ENCODE assay signal across 25 cellular contexts in the genomic region with DNA sequence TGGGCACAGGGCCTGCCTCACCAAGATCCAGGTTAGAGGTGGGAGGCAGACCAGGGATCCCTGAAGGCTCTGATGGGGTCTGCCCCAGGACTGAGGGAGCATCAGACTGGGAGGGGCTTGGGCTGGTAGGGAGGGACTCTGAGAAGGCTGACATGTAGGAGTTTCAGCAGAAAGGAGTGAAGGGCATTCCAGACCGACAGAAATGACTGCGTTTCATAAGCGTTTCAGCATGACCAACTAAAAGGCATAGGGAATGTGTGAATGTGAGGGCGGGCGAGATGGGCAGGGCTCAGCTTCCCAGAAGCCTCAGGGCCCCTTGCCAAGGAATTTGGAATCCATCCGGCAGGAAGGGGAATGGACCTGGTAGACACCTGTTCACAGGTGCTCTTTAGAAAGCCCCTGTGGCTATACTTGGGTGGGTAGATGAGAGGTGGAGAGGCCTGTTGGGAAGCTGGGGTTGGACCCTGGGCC. TPM values are rescaled to one million over a fixed set of nuclear protein-coding genes. Genes with fewer than 3 reads are reported as not detected.
DNase-seq lines count a peak whose midpoint lies in the region; ATAC-seq, FAIRE-seq and TF ChIP-seq lines count a peak whose summit lies in the region.
"Had no signal": no experiment of that assay in that cellular context is flagged by ENCODE, and none has a peak within 500 bp of the region (broad histone marks: within the 10 kb centered on the region; RNA-seq: fewer than 3 reads in every experiment).

No MANE protein-coding gene starts in this region.

- no peak overlapping the region for H3K18ac ChIP-seq in trophoblast cell (ENCODE audit: low read length)

- H4K12ac ChIP-seq in trophoblast cell (ENCODE audit: low read depth, low read length) = no peak overlapping the region

- no peak overlapping the region for H3K4me3 ChIP-seq in bronchial epithelial cell (ENCODE audit: low read depth, low read length)
- no peak overlapping the region for H3K4me3 ChIP-seq in trophoblast cell (ENCODE audit: low read depth, low read length)
- no peak overlapping the region for H3K4me3 ChIP-seq in tibial nerve
- H3K4me3 ChIP-seq: SK-N-MC, skin epidermis, tibial artery had no signal

- no CpG with 5 or more reads among the region's 6 CpGs for WGBS in trophoblast cell (ENCODE audit: extremely low coverage, insufficient coverage, insufficient read length)
- WGBS in tibial nerve, 2 donors = 70 to 78% methylated on average over 6 of the region's 6 CpGs

- no peak overlapping the region for H4K91ac ChIP-seq in trophoblast cell (ENCODE audit: low read depth, low read length)

- H2AK5ac ChIP-seq in trophoblast cell (ENCODE audit: low read length) = no peak overlapping the region

- peak; percentile 43 for FAIRE-seq in bronchial epithelial cell (lab: Jason Lieb, UNC)
- FAIRE-seq: A204.1 had no signal

- no peak overlapping the region for H2BK5ac ChIP-seq in trophoblast cell (ENCODE audit: low read depth, low read length, poor library complexity)

- no peaks in the 10 kb centered on the region for H3K79me1 ChIP-seq in trophoblast cell (ENCODE audit: low read length)

- H3K4ac ChIP-seq in trophoblast cell (ENCODE audit: low read depth, low read length) = no peak overlapping the region

- no peak for TF ChIP-seq EP300 in tibial nerve (IDR thresholded peaks at IDR 0.05)

- ATAC-seq in stimulated activated naive CD8-positive, alpha-beta T cell treated with anti-CD3 and anti-CD28 coated beads, Interleukin-15, amount 100 ng/mL, for 72 hours = no peak
- ATAC-seq in HG02885 (IDR thresholded peaks at IDR 0.05; ENCODE audit: poor library complexity, unreplicated experiment) = no peak
- ATAC-seq: activated CD8-positive, alpha-beta memory T cell treated with anti-CD3 and anti-CD28 coated beads, Interleukin-2, amount 10 ng/mL, durations not matched to agents 7 days and 5 days; stimulated activated memory B cell treated with anti-CD40 and anti-IgM and Interleukin-4, amounts not matched to agents 10 μg/mL and 1 μg/mL and 100 μg/mL, for 72 hours had no signal

- H4K8ac ChIP-seq in trophoblast cell (ENCODE audit: low read depth, low read length) = no peak overlapping the region

- H2BK120ac ChIP-seq in trophoblast cell (ENCODE audit: insufficient read depth, low read length, poor library complexity) = no peak overlapping the region

- no peak overlapping the region for H3K9ac ChIP-seq in trophoblast cell (ENCODE audit: low read length)

- peaks cover under 1% of the 10 kb centered on the region for H3K27me3 Mint-ChIP-seq in stimulated activated naive CD8-positive, alpha-beta T cell treated with anti-CD3 and anti-CD28 coated beads, Interleukin-15, amount 100 ng/mL, for 72 hours
- H3K27me3 Mint-ChIP-seq: activated CD4-positive, alpha-beta T cell treated with anti-CD3 and anti-CD28 coated beads, Interleukin-2, amount 10 ng/mL, durations not matched to agents 24 days and 14 days; activated CD8-positive, alpha-beta memory T cell treated with anti-CD3 and anti-CD28 coated beads, Interleukin-2, amount 10 ng/mL, durations not matched to agents 7 days and 5 days had no signal

- DNase-seq in DMS79 treated with DMSO at 0.1 percent for 48 hours (lab: John Stamatoyannopoulos, UW) = peak; percentile 58
- peak; percentile 42 for DNase-seq in bronchial epithelial cell (ENCODE audit: low read depth)
- DNase-seq in kidney glomerular epithelial cell (lab: John Stamatoyannopoulos, UW) = peak; percentile 46
- DNase-seq in trophoblast cell = peak; percentile 84 to 91
- no peak for DNase-seq in stimulated activated naive CD8-positive, alpha-beta T cell treated with anti-CD3 and anti-CD28 coated beads, Interleukin-15, amount 100 ng/mL, for 72 hours
- no peak for DNase-seq in tibial nerve (ENCODE audit: low spot score in 2 of 2)
- DNase-seq in NCI-H69 (lab: John Stamatoyannopoulos, UW) = no peak
- DNase-seq: activated CD4-positive, alpha-beta T cell treated with anti-CD3 and anti-CD28 coated beads, Interleukin-2, amount 10 ng/mL, durations not matched to agents 24 days and 14 days; activated CD8-positive, alpha-beta memory T cell treated with anti-CD3 and anti-CD28 coated beads, Interleukin-2, amount 10 ng/mL, durations not matched to agents 7 days and 5 days; activated naive CD4-positive, alpha-beta T cell treated with anti-CD3 and anti-CD28 coated beads, Interleukin-2, amount 10 ng/mL, durations not matched to agents 7 days and 5 days; cerebellar nuclear complex; DND-41; effector memory CD4-positive, alpha-beta T cell; GOT3; left cardiac atrium; NCI-H524 treated with DMSO at 0.1 percent for 48 hours; stimulated activated CD4-positive, alpha-beta T cell treated with anti-CD3 and anti-CD28 coated beads, Interleukin-1b, Interleukin-23, amount 100 ng/mL, for 48 hours; tibial artery had no signal

- peaks cover 46% of the 10 kb centered on the region for H3K36me3 ChIP-seq in bronchial epithelial cell (ENCODE audit: control insufficient read depth, insufficient read depth, low read length)
- H3K36me3 ChIP-seq in trophoblast cell (ENCODE audit: control insufficient read depth in 1 of 2, insufficient read depth in 2 of 2, low read length in 2 of 2) = peaks cover 90 to 94% of the 10 kb centered on the region in 2 experiments
- H3K36me3 ChIP-seq in tibial nerve = peaks cover 0 to 5% (median 0%) of the 10 kb centered on the region in 3 donors

- H3K27ac ChIP-seq in trophoblast cell (ENCODE audit: low read depth, low read length) (no peak overlapping the region), tibial nerve (no peak overlapping the region)
- H3K27ac ChIP-seq: SK-N-MC, tibial artery had no signal

- no peaks in the 10 kb centered on the region for H3K79me2 ChIP-seq in trophoblast cell (ENCODE audit: control insufficient read depth, insufficient read depth, low read length, poor library complexity)

- no peaks in the 10 kb centered on the region for H3K9me3 Mint-ChIP-seq in stimulated activated naive CD8-positive, alpha-beta T cell treated with anti-CD3 and anti-CD28 coated beads, Interleukin-15, amount 100 ng/mL, for 72 hours
- H3K9me3 Mint-ChIP-seq: activated CD4-positive, alpha-beta T cell treated with anti-CD3 and anti-CD28 coated beads, Interleukin-2, amount 10 ng/mL, durations not matched to agents 24 days and 14 days; activated naive CD4-positive, alpha-beta T cell treated with anti-CD3 and anti-CD28 coated beads, Interleukin-2, amount 10 ng/mL, durations not matched to agents 7 days and 5 days; neural crest cell; stimulated activated memory B cell treated with anti-CD40 and anti-IgM and Interleukin-4, amounts not matched to agents 10 μg/mL and 1 μg/mL and 100 μg/mL, for 72 hours had no signal

- TF ChIP-seq POLR2A in tibial nerve (IDR thresholded peaks at IDR 0.05) = no peak

- no peak overlapping the region for H3K4me3 Mint-ChIP-seq in stimulated activated naive CD8-positive, alpha-beta T cell treated with anti-CD3 and anti-CD28 coated beads, Interleukin-15, amount 100 ng/mL, for 72 hours
- H3K4me3 Mint-ChIP-seq: activated CD4-positive, alpha-beta T cell treated with anti-CD3 and anti-CD28 coated beads, Interleukin-2, amount 10 ng/mL, durations not matched to agents 24 days and 14 days; activated CD8-positive, alpha-beta memory T cell treated with anti-CD3 and anti-CD28 coated beads, Interleukin-2, amount 10 ng/mL, durations not matched to agents 7 days and 5 days; activated naive CD4-positive, alpha-beta T cell treated with anti-CD3 and anti-CD28 coated beads, Interleukin-2, amount 10 ng/mL, durations not matched to agents 7 days and 5 days; B cell; neural crest cell; stimulated activated memory B cell treated with anti-CD40 and anti-IgM and Interleukin-4, amounts not matched to agents 10 μg/mL and 1 μg/mL and 100 μg/mL, for 72 hours had no signal

- H2BK12ac ChIP-seq in trophoblast cell (ENCODE audit: low read length) = no peak overlapping the region

- H3K27ac Mint-ChIP-seq in stimulated activated naive CD8-positive, alpha-beta T cell treated with anti-CD3 and anti-CD28 coated beads, Interleukin-15, amount 100 ng/mL, for 72 hours = no peak overlapping the region
- H3K27ac Mint-ChIP-seq: activated CD4-positive, alpha-beta T cell treated with anti-CD3 and anti-CD28 coated beads, Interleukin-2, amount 10 ng/mL, durations not matched to agents 24 days and 14 days; activated CD8-positive, alpha-beta memory T cell treated with anti-CD3 and anti-CD28 coated beads, Interleukin-2, amount 10 ng/mL, durations not matched to agents 7 days and 5 days; activated naive CD4-positive, alpha-beta T cell treated with anti-CD3 and anti-CD28 coated beads, Interleukin-2, amount 10 ng/mL, durations not matched to agents 7 days and 5 days; B cell; stimulated activated memory B cell treated with anti-CD40 and anti-IgM and Interleukin-4, amounts not matched to agents 10 μg/mL and 1 μg/mL and 100 μg/mL, for 72 hours had no signal

- H3K9me3 ChIP-seq in trophoblast cell (ENCODE audit: insufficient read depth, low read depth, low read length) = peaks cover 2% of the 10 kb centered on the region
- no peaks in the 10 kb centered on the region for H3K9me3 ChIP-seq in tibial nerve
- H3K9me3 ChIP-seq: tibial artery had no signal

- no peaks in the 10 kb centered on the region for H3K27me3 ChIP-seq in bronchial epithelial cell (ENCODE audit: control insufficient read depth, insufficient read depth, low read length)
- H3K27me3 ChIP-seq in trophoblast cell (ENCODE audit: insufficient read depth, low read length) = no peaks in the 10 kb centered on the region
- H3K27me3 ChIP-seq in tibial nerve = no peaks in the 10 kb centered on the region
- H3K27me3 ChIP-seq: tibial artery had no signal

- no peak overlapping the region for H3K14ac ChIP-seq in trophoblast cell (ENCODE audit: low read length)

- H3K23ac ChIP-seq in trophoblast cell (ENCODE audit: low read length) = no peak overlapping the region

- no peak overlapping the region for H2AFZ ChIP-seq in trophoblast cell (ENCODE audit: insufficient read depth, low read length, poor library complexity)

- H3K4me1 ChIP-seq in trophoblast cell (ENCODE audit: control insufficient read depth in 1 of 2, insufficient read depth in 2 of 2, low read length in 2 of 2) (no peaks in the 10 kb centered on the region), tibial nerve (peaks cover 0 to 17% (median 0%) of the 10 kb centered on the region in 4 donors)

- no peaks in the 10 kb centered on the region for H3K4me1 Mint-ChIP-seq in stimulated activated naive CD8-positive, alpha-beta T cell treated with anti-CD3 and anti-CD28 coated beads, Interleukin-15, amount 100 ng/mL, for 72 hours
- H3K4me1 Mint-ChIP-seq: activated CD4-positive, alpha-beta T cell treated with anti-CD3 and anti-CD28 coated beads, Interleukin-2, amount 10 ng/mL, durations not matched to agents 24 days and 14 days; activated CD8-positive, alpha-beta memory T cell treated with anti-CD3 and anti-CD28 coated beads, Interleukin-2, amount 10 ng/mL, durations not matched to agents 7 days and 5 days; activated naive CD4-positive, alpha-beta T cell treated with anti-CD3 and anti-CD28 coated beads, Interleukin-2, amount 10 ng/mL, durations not matched to agents 7 days and 5 days; neural crest cell; stimulated activated memory B cell treated with anti-CD40 and anti-IgM and Interleukin-4, amounts not matched to agents 10 μg/mL and 1 μg/mL and 100 μg/mL, for 72 hours had no signal

- H3K4me2 ChIP-seq in trophoblast cell (ENCODE audit: low read length) = no peak overlapping the region

- TF ChIP-seq CTCF in bronchial epithelial cell (IDR thresholded peaks at IDR 0.05; ENCODE audit: insufficient read depth, low read length, severe bottlenecking) (no peak), tibial nerve (IDR thresholded peaks at IDR 0.05) (no peak)

RNA-seq across cellular contexts. Expression of gene SLC29A3, which starts 24.9 kb away (rescaled TPM):
- total RNA-seq in bronchial epithelial cell (0.53 and 0.77 TPM in 2 replicates), tibial nerve (10 to 100 TPM in 1 of 4 donors, 1 to 10 TPM in 3; 6.5 to 10.1 (median 7.4) TPM)
- polyA plus RNA-seq in trophoblast cell (2013) = 6.4 and 6.8 TPM in 2 replicates

Comparison
In these comparisons a context has a peak if more than half of its experiments do, and no peak if none do; other contexts are left out.
1. DNase-seq: peak in DMS79 treated with DMSO at 0.1 percent for 48 hours (single experiment), bronchial epithelial cell (single experiment), kidney glomerular epithelial cell (single experiment) and trophoblast cell (2 of 2); none in stimulated activated naive CD8-positive, alpha-beta T cell treated with anti-CD3 and anti-CD28 coated beads, Interleukin-15, amount 100 ng/mL, for 72 hours (0 of 2), tibial nerve (0 of 2) and NCI-H69 (single experiment).